In genomic region chr16:87860553-87861299, GRCh38 we compare ENCODE assay signal across 1 cellular context.
TF ChIP-seq lines count a peak whose summit lies in the region.

No MANE protein-coding gene starts in this region.

TF ChIP-seq in GM12878, 131 proteins besides CTCF, POLR2A, EP300 and RAD21 (continued from another document):
- no peak for TF ChIP-seq ZBTB40 (IDR thresholded peaks at IDR 0.05; ENCODE audit: borderline replicate concordance)
- no peak for TF ChIP-seq EGR1 (IDR thresholded peaks at IDR 0.05; ENCODE audit: borderline replicate concordance in 1 of 2, low read depth in 2 of 2, low read length in 2 of 2)
- 0 out of 2 replicates have a peak, but pooled peaks have one; percentile 15 for TF ChIP-seq TCF12 (IDR thresholded peaks at IDR 0.05; ENCODE audit: low read depth, low read length)
- peak; percentile 45 to 49; a peak in 2 of 4 replicates for TF ChIP-seq IKZF2 (IDR thresholded peaks at IDR 0.05)
- TF ChIP-seq PAX5 (IDR thresholded peaks at IDR 0.05; ENCODE audit: borderline replicate concordance, low read depth, low read length), result peak; percentile 65; the same call in 1 of the 2 replicates
- peak; percentile 83; the same call in 1 of the 2 replicates for TF ChIP-seq BACH1 (IDR thresholded peaks at IDR 0.05; ENCODE audit: borderline replicate concordance)
- peak; percentile 59; the same call in 1 of the 2 replicates for TF ChIP-seq NR2F1 (conservative IDR thresholded peaks at IDR 0.05)
- TF ChIP-seq BHLHE40 (IDR thresholded peaks at IDR 0.05; ENCODE audit: borderline replicate concordance in 1 of 2, low read depth in 2 of 2, low read length in 1 of 2), result peak in 1 of 2 experiments; percentile 53; a peak in 2 of 4 replicates
- peak; percentile 39; the same call in 1 of the 2 replicates for TF ChIP-seq RUNX3 (IDR thresholded peaks at IDR 0.05; ENCODE audit: low read length)
- no peak for TF ChIP-seq NKRF (conservative IDR thresholded peaks at IDR 0.05)
- 0 out of 2 replicates have a peak, but pooled peaks have one; percentile 9 for TF ChIP-seq MLLT1 (IDR thresholded peaks at IDR 0.05)
